ENCODE assay signal across 1 cellular context in genomic region chr7:111728635-111728995, GRCh38.
TF ChIP-seq lines count a peak whose summit lies in the region.

No MANE protein-coding gene starts in this region.

TF ChIP-seq in WTC11, 78 proteins besides CTCF, POLR2A, EP300 and RAD21 (continued from another document):
- no peak for TF ChIP-seq ATF6 (CRISPR knock-in tag; IDR thresholded peaks at IDR 0.05)
- no peak for TF ChIP-seq MLX (CRISPR knock-in tag; IDR thresholded peaks at IDR 0.05)
- TF ChIP-seq IRF2 (CRISPR knock-in tag; IDR thresholded peaks at IDR 0.05; ENCODE audit: borderline replicate concordance, low read depth): no peak
- TF ChIP-seq CBFB (CRISPR knock-in tag; IDR thresholded peaks at IDR 0.05; ENCODE audit: low read depth): no peak
- no peak for TF ChIP-seq MXD4 (CRISPR knock-in tag; IDR thresholded peaks at IDR 0.05; ENCODE audit: borderline replicate concordance)
- no peak for TF ChIP-seq ATF3 (CRISPR knock-in tag; conservative IDR thresholded peaks at IDR 0.05)
